In genomic region chr5:37921452-37921851, GRCh38 we compare ENCODE assay signal across 16 cellular contexts.
DNase-seq lines count a peak whose midpoint lies in the region; FAIRE-seq and TF ChIP-seq lines count a peak whose summit lies in the region.
"Had no signal": no experiment of that assay in that cellular context is flagged by ENCODE, and none has a peak within 500 bp of the region (broad histone marks: within the 10 kb centered on the region; RNA-seq: fewer than 3 reads in every experiment).

No MANE protein-coding gene starts in this region.

- H3K4me1 ChIP-seq in MM.1S (ENCODE audit: low read length) (peaks cover 13% of the 10 kb centered on the region), adrenal gland (replicated peaks in 1 of 2) (no peaks in the 10 kb centered on the region)
- H3K4me1 ChIP-seq: A549, Caco-2 had no signal

- H3K27me3 ChIP-seq in MM.1S (replicated peaks; ENCODE audit: insufficient read depth, low read length): no peaks in the 10 kb centered on the region
- no peaks in the 10 kb centered on the region for H3K27me3 ChIP-seq in adrenal gland

- H3K79me2 ChIP-seq in MM.1S (ENCODE audit: low read length): no peaks in the 10 kb centered on the region

- H3F3A ChIP-seq in MM.1S (ENCODE audit: insufficient read depth, low read length): no peaks in the 10 kb centered on the region

- H3K27ac ChIP-seq in MM.1S (ENCODE audit: low read length) (no peak overlapping the region), adrenal gland (no peak overlapping the region)
- H3K27ac ChIP-seq: A549 had no signal

- H3K4me3 ChIP-seq in MM.1S (ENCODE audit: low read length) (no peak overlapping the region), fibroblast of mammary gland (ENCODE audit: control insufficient read depth, low read depth, low read length) (no peak overlapping the region), adrenal gland (no peak overlapping the region)
- H3K4me3 ChIP-seq: A549, GM12878 had no signal

- TF ChIP-seq CTCF in MM.1S (IDR thresholded peaks at IDR 0.05; ENCODE audit: low read length) (no peak), fibroblast of mammary gland (conservative IDR thresholded peaks at IDR 0.05; ENCODE audit: control insufficient read depth, insufficient read depth, low read depth, low read length) (no peak), adrenal gland (IDR thresholded peaks at IDR 0.05) (no peak)

- H3K36me3 ChIP-seq in MM.1S (replicated peaks; ENCODE audit: insufficient read depth, low read length) (no peaks in the 10 kb centered on the region), adrenal gland (replicated peaks in 1 of 2) (no peaks in the 10 kb centered on the region)

- peak overlapping the region; percentile 6; the same call in 1 of the 2 replicates for H3K4me2 ChIP-seq in MM.1S (ENCODE audit: low read depth, low read length)
- H3K4me2 ChIP-seq: A549 had no signal

- H2AFZ ChIP-seq in MM.1S (ENCODE audit: low read length): no peak overlapping the region

- intact Hi-C loops in adrenal gland (cut with DNase I): no loop called here

- no peaks in the 10 kb centered on the region for H4K20me1 ChIP-seq in MM.1S (ENCODE audit: insufficient read depth, low read length)

- DNase-seq in EH (ENCODE audit: low read depth): peak; percentile 41
- DNase-seq in MM.1S: peak; percentile 26
- DNase-seq in RKO (ENCODE audit: low spot score): peak; percentile 1
- peak; percentile 20 for DNase-seq in fibroblast of mammary gland (ENCODE audit: low read depth)
- DNase-seq in HCEC 1CT: no peak
- DNase-seq in adrenal gland: no peak
- DNase-seq in H54 (ENCODE audit: insufficient read length, low spot score): no peak
- DNase-seq: Caco-2; DMS53; NCI-H1417; NCI-H2227 treated with DMSO at 0.1 percent for 48 hours; NCI-H526 treated with DMSO at 0.1 percent for 48 hours; NK-92 treated with Interleukin-12 subunit alpha and Interleukin-12 subunit beta, amount 100 ng/mL, for 24 hours; SHP77 had no signal

- FAIRE-seq in H54 (lab: Jason Lieb, UNC): no peak
- FAIRE-seq: A549, GM12878 had no signal

- H3K9ac ChIP-seq in MM.1S (ENCODE audit: low read length): no peak overlapping the region

- no peak for TF ChIP-seq POLR2A in adrenal gland (IDR thresholded peaks at IDR 0.05)
- TF ChIP-seq POLR2A in H54 (IDR thresholded peaks at IDR 0.05; ENCODE audit: low read depth, low read length): no peak

- H3K9me2 ChIP-seq in MM.1S (replicated peaks; ENCODE audit: insufficient read depth, low read length): no peaks in the 10 kb centered on the region

- 78 to 87% (median 78%) methylated on average over 1 of the region's 1 CpG for WGBS in adrenal gland, 4 donors

- H3K9me3 ChIP-seq in MM.1S (replicated peaks; ENCODE audit: insufficient read depth, low read length) (no peaks in the 10 kb centered on the region), adrenal gland (replicated peaks in 1 of 3) (no peaks in the 10 kb centered on the region)
- H3K9me3 ChIP-seq: A549, Caco-2 had no signal

Comparison
In these comparisons a context has a peak if more than half of its experiments do, and no peak if none do; other contexts are left out.
1. DNase-seq: peak in EH (single experiment), MM.1S (single experiment), RKO (single experiment) and fibroblast of mammary gland (single experiment); none in HCEC 1CT (single experiment), adrenal gland (0 of 7) and H54 (single experiment).